Comparison of ENCODE assay signal across 20 cellular contexts in genomic region chr15:52879145-52879544, GRCh38.
"Had no signal": no experiment of that assay in that cellular context is flagged by ENCODE, and none has a peak within 500 bp of the region (broad histone marks: within the 10 kb centered on the region; RNA-seq: fewer than 3 reads in every experiment).

No MANE protein-coding gene starts in this region.

- FAIRE-seq: HTR-8/SVneo had no signal

- DNase-seq: KBM-7, MV-4-11, NCI-H1048, NCI-H1105, NCI-H1436 treated with DMSO at 0.1 percent for 48 hours, NCI-H187, NCI-H2029, NCI-H2081 treated with DMSO at 0.1 percent for 48 hours, NCI-H2171, NCI-H69, NCI-H774, PC-3, SHP77, SK-N-SH, SW 1271, T-cell had no signal

- H3K4me1 Mint-ChIP-seq: T-cell had no signal

- H3K27ac ChIP-seq: HL-60, RWPE1 had no signal

- H3K4me2 ChIP-seq: SK-N-SH had no signal

- H3K9me3 Mint-ChIP-seq: T-cell had no signal

- ATAC-seq: Panc1, PC-3, T-cell had no signal

- H3K36me3 Mint-ChIP-seq: T-cell had no signal

- H3K27ac Mint-ChIP-seq: T-cell had no signal

- H3K4me3 Mint-ChIP-seq: T-cell had no signal

- H3K9ac ChIP-seq: SK-N-SH had no signal

- H3K9me3 ChIP-seq: SK-N-SH had no signal
